In genomic region chr22:29018293-29019189, GRCh38 we compare ENCODE assay signal across 1 cellular context.
TF ChIP-seq lines count a peak whose summit lies in the region.

No MANE protein-coding gene starts in this region.

TF ChIP-seq in HepG2, 621 proteins besides CTCF, POLR2A, EP300 and RAD21 (continued from another document):
- TF ChIP-seq HNF4A (CRISPR knock-in tag; IDR thresholded peaks at IDR 0.05) (peak; percentile 78), ZNF317 (CRISPR knock-in tag; IDR thresholded peaks at IDR 0.05) (no peak), BRCA1 (CRISPR knock-in tag; IDR thresholded peaks at IDR 0.05) (no peak), ESRRA (CRISPR knock-in tag; IDR thresholded peaks at IDR 0.05; ENCODE audit: low read depth) (peak; percentile 76; the same call in 1 of the 2 replicates), RARA (CRISPR knock-in tag; IDR thresholded peaks at IDR 0.05) (peak; percentile 96), HDAC1 (CRISPR knock-in tag; IDR thresholded peaks at IDR 0.05) (no peak), ARNT2 (CRISPR knock-in tag; IDR thresholded peaks at IDR 0.05; ENCODE audit: low read depth) (no peak), ZNF12 (CRISPR knock-in tag; IDR thresholded peaks at IDR 0.05) (peak; percentile 89), SAP130 (CRISPR knock-in tag; IDR thresholded peaks at IDR 0.05; ENCODE audit: low read depth) (0 out of 2 replicates have a peak, but pooled peaks have one; percentile 14), CHD2 (IDR thresholded peaks at IDR 0.05; ENCODE audit: low read depth, low read length) (no peak), NCOR1 (IDR thresholded peaks at IDR 0.05; ENCODE audit: borderline replicate concordance, low read length) (peak; percentile 69; the same call in 1 of the 2 replicates), ZNF547 (CRISPR knock-in tag; IDR thresholded peaks at IDR 0.05) (no peak), TFDP2 (CRISPR knock-in tag; IDR thresholded peaks at IDR 0.05) (no peak), FIP1L1 (IDR thresholded peaks at IDR 0.05; ENCODE audit: borderline replicate concordance, insufficient read depth, low read depth, low read length) (no peak), ETV5 (CRISPR knock-in tag; IDR thresholded peaks at IDR 0.05; ENCODE audit: borderline replicate concordance) (no peak), HNRNPL (IDR thresholded peaks at IDR 0.05; ENCODE audit: low read depth, low read length) (no peak), RBM39 (IDR thresholded peaks at IDR 0.05; ENCODE audit: low read depth, low read length, poor library complexity, severe bottlenecking) (no peak), CHD4 (IDR thresholded peaks at IDR 0.05; ENCODE audit: borderline replicate concordance, low read length) (no peak), PAXIP1 (CRISPR knock-in tag; conservative IDR thresholded peaks at IDR 0.05) (peak; percentile 41; the same call in 1 of the 2 replicates), ZNF83 (CRISPR knock-in tag; IDR thresholded peaks at IDR 0.05; ENCODE audit: borderline replicate concordance) (no peak), HMG20A (CRISPR knock-in tag; IDR thresholded peaks at IDR 0.05; ENCODE audit: borderline replicate concordance) (no peak; the same call in 1 of the 2 replicates), GMEB1 (CRISPR knock-in tag; IDR thresholded peaks at IDR 0.05; ENCODE audit: borderline replicate concordance) (no peak), ZNF263 (CRISPR knock-in tag; IDR thresholded peaks at IDR 0.05) (no peak), ZNF530 (CRISPR knock-in tag; IDR thresholded peaks at IDR 0.05; ENCODE audit: low read depth) (no peak), ATF7-NPFF (CRISPR knock-in tag; IDR thresholded peaks at IDR 0.05; ENCODE audit: low read depth) (no peak), E2F5 (CRISPR knock-in tag; conservative IDR thresholded peaks at IDR 0.05) (no peak), ZNF337 (CRISPR knock-in tag; IDR thresholded peaks at IDR 0.05; ENCODE audit: borderline replicate concordance, low read depth) (no peak), TMF1 (CRISPR knock-in tag; IDR thresholded peaks at IDR 0.05; ENCODE audit: low read depth) (no peak), PAX8 (CRISPR knock-in tag; IDR thresholded peaks at IDR 0.05; ENCODE audit: borderline replicate concordance) (no peak), RXRB (CRISPR knock-in tag; IDR thresholded peaks at IDR 0.05; ENCODE audit: borderline replicate concordance) (peak; percentile 71), PCBP2 (optimal IDR thresholded peaks at IDR 0.05; ENCODE audit: low read depth, low read length, poor library complexity, severe bottlenecking) (no peak), ZNF839 (CRISPR knock-in tag; IDR thresholded peaks at IDR 0.05; ENCODE audit: borderline replicate concordance) (no peak), KLF15 (CRISPR knock-in tag; IDR thresholded peaks at IDR 0.05; ENCODE audit: borderline replicate concordance) (no peak), SNAPC2 (CRISPR knock-in tag; IDR thresholded peaks at IDR 0.05) (no peak)
- TF ChIP-seq, protein P1, sequence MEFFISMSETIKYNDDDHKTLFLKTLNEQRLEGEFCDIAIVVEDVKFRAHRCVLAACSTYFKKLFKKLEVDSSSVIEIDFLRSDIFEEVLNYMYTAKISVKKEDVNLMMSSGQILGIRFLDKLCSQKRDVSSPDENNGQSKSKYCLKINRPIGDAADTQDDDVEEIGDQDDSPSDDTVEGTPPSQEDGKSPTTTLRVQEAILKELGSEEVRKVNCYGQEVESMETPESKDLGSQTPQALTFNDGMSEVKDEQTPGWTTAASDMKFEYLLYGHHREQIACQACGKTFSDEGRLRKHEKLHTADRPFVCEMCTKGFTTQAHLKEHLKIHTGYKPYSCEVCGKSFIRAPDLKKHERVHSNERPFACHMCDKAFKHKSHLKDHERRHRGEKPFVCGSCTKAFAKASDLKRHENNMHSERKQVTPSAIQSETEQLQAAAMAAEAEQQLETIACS (CRISPR knock-in tag; IDR thresholded peaks at IDR 0.05): no peak
- TF ChIP-seq, protein P2, sequence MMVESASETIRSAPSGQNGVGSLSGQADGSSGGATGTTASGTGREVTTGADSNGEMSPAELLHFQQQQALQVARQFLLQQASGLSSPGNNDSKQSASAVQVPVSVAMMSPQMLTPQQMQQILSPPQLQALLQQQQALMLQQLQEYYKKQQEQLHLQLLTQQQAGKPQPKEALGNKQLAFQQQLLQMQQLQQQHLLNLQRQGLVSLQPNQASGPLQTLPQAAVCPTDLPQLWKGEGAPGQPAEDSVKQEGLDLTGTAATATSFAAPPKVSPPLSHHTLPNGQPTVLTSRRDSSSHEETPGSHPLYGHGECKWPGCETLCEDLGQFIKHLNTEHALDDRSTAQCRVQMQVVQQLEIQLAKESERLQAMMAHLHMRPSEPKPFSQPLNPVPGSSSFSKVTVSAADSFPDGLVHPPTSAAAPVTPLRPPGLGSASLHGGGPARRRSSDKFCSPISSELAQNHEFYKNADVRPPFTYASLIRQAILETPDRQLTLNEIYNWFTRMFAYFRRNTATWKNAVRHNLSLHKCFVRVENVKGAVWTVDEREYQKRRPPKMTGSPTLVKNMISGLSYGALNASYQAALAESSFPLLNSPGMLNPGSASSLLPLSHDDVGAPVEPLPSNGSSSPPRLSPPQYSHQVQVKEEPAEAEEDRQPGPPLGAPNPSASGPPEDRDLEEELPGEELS (CRISPR knock-in tag; IDR thresholded peaks at IDR 0.05): no peak
- TF ChIP-seq, protein P3, sequence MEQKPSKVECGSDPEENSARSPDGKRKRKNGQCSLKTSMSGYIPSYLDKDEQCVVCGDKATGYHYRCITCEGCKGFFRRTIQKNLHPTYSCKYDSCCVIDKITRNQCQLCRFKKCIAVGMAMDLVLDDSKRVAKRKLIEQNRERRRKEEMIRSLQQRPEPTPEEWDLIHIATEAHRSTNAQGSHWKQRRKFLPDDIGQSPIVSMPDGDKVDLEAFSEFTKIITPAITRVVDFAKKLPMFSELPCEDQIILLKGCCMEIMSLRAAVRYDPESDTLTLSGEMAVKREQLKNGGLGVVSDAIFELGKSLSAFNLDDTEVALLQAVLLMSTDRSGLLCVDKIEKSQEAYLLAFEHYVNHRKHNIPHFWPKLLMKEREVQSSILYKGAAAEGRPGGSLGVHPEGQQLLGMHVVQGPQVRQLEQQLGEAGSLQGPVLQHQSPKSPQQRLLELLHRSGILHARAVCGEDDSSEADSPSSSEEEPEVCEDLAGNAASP (CRISPR knock-in tag; IDR thresholded peaks at IDR 0.05; ENCODE audit: borderline replicate concordance): peak; percentile 34; the same call in 1 of the 2 replicates
- TF ChIP-seq, protein P4, sequence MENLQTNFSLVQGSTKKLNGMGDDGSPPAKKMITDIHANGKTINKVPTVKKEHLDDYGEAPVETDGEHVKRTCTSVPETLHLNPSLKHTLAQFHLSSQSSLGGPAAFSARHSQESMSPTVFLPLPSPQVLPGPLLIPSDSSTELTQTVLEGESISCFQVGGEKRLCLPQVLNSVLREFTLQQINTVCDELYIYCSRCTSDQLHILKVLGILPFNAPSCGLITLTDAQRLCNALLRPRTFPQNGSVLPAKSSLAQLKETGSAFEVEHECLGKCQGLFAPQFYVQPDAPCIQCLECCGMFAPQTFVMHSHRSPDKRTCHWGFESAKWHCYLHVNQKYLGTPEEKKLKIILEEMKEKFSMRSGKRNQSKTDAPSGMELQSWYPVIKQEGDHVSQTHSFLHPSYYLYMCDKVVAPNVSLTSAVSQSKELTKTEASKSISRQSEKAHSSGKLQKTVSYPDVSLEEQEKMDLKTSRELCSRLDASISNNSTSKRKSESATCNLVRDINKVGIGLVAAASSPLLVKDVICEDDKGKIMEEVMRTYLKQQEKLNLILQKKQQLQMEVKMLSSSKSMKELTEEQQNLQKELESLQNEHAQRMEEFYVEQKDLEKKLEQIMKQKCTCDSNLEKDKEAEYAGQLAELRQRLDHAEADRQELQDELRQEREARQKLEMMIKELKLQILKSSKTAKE (CRISPR knock-in tag; IDR thresholded peaks at IDR 0.05; ENCODE audit: borderline replicate concordance): peak; percentile 43; the same call in 1 of the 2 replicates
